ENCODE assay signal across 20 cellular contexts in the genomic region with DNA sequence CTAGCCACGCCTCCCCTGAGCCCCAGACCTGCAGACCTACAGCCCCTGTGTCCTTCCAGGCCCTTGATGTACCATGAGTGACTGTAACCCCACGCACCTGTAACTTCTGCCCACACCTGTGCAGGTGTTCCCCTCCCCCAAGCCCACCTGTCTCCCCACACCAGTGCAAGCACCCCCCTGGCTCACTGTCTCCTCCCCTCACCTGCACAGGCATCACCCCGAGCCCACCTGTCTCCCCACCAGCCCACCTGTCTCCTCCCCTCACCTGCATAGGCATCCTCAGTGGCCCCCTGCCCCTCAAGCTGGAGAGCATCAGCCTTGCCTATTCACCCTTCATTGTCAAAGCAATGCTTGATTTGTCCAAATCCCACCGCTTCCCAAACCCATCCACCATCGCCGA. TPM values are rescaled to one million over a fixed set of nuclear protein-coding genes. Genes with fewer than 3 reads are reported as not detected.
DNase-seq lines count a peak whose midpoint lies in the region; ATAC-seq, FAIRE-seq and TF ChIP-seq lines count a peak whose summit lies in the region.
"Had no signal": no experiment of that assay in that cellular context is flagged by ENCODE, and none has a peak within 500 bp of the region (broad histone marks: within the 10 kb centered on the region; RNA-seq: fewer than 3 reads in every experiment).

No MANE protein-coding gene starts in this region.

- peaks cover 7% of the 10 kb centered on the region for H3K23me2 ChIP-seq in H9 (ENCODE audit: insufficient read length, low read depth, low read length, poor library complexity, severe bottlenecking)
- H3K23me2 ChIP-seq in H1 (ENCODE audit: low read depth, low read length): peaks cover 10% of the 10 kb centered on the region; the same call in 1 of the 2 replicates

- H3K9ac ChIP-seq in H9 (ENCODE audit: extremely low read depth, insufficient read length, low read length) (no peak overlapping the region), H1 (replicated peaks in 1 of 4; ENCODE audit: extremely low read depth in 1 of 4, low read depth in 3 of 4, low read length in 3 of 4) (no peak overlapping the region)
- H3K9ac ChIP-seq: GM23248 had no signal

- H4K20me1 ChIP-seq in H9 (ENCODE audit: control insufficient read depth, insufficient read depth, insufficient read length): no peaks in the 10 kb centered on the region
- peaks cover 0 to 6% of the 10 kb centered on the region in 2 experiments for H4K20me1 ChIP-seq in H1 (replicated peaks in 1 of 2; ENCODE audit: control insufficient read depth in 1 of 2, insufficient read depth in 2 of 2, low read length in 2 of 2)

- no peak overlapping the region for H3K14ac ChIP-seq in H9 (ENCODE audit: insufficient read depth, low read length)
- no peak overlapping the region for H3K14ac ChIP-seq in H1 (ENCODE audit: insufficient read length)

- POLR2A ChIA-PET in H1 (lab: Charles Lee; ENCODE audit: partially characterized antibody): no interaction called here

- TF ChIP-seq RAD21 in H1 (IDR thresholded peaks at IDR 0.05 in 1 of 2, conservative IDR thresholded peaks at IDR 0.05 in 1 of 2; ENCODE audit: low read depth in 2 of 2, low read length in 2 of 2): no peak

- TF ChIP-seq CTCF in H9 (conservative IDR thresholded peaks at IDR 0.05): no peak
- TF ChIP-seq CTCF in H1 (IDR thresholded peaks at IDR 0.05; ENCODE audit: control extremely low read depth in 1 of 3, insufficient read depth in 1 of 3, low read depth in 1 of 3, low read length in 3 of 3): no peak
- TF ChIP-seq CTCF in chondrocyte (IDR thresholded peaks at IDR 0.05): no peak

- H3K4me1 ChIP-seq in H9 (ENCODE audit: insufficient read depth, low read length) (no peaks in the 10 kb centered on the region), H1 (replicated peaks in 1 of 4; ENCODE audit: control insufficient read depth in 3 of 4, insufficient read depth in 4 of 4, low read length in 3 of 4) (peaks cover 0 to 19% (median 6%) of the 10 kb centered on the region in 4 experiments; a peak in 6 of 7 replicates)

- no peak overlapping the region for H3K27ac ChIP-seq in H9 (ENCODE audit: insufficient read length, low read depth, low read length)
- no peak overlapping the region for H3K27ac ChIP-seq in H1 (ENCODE audit: low read depth, low read length)
- H3K27ac ChIP-seq: A549, GM23248 had no signal

- H3K4me3 ChIP-seq in H1 (ENCODE audit: extremely low read depth in 1 of 4, insufficient read depth in 2 of 4, low read depth in 3 of 4, low read length in 4 of 4): no peak overlapping the region
- H3K4me3 ChIP-seq: A549, GM23248 had no signal

- no peaks in the 10 kb centered on the region for H3K27me3 Mint-ChIP-seq in activated T-cell treated with anti-CD3 and anti-CD28 coated beads, Interleukin-2, amount 50 U/mL, for 72 hours (ENCODE audit: low read depth)
- H3K27me3 Mint-ChIP-seq in H9 (ENCODE audit: low read depth): peaks cover 29% of the 10 kb centered on the region
- H3K27me3 Mint-ChIP-seq in chondrocyte (ENCODE audit: low read depth): peaks cover 13% of the 10 kb centered on the region

- TF ChIP-seq POLR2A in H1 (IDR thresholded peaks at IDR 0.05; ENCODE audit: control extremely low read depth in 1 of 2, low read depth in 2 of 2, low read length in 2 of 2): no peak

- H3T11ph ChIP-seq in H9 (ENCODE audit: low read length): no peak overlapping the region

- H3K4me1 Mint-ChIP-seq in activated T-cell treated with anti-CD3 and anti-CD28 coated beads, Interleukin-2, amount 50 U/mL, for 72 hours (ENCODE audit: low read depth): peaks cover 13% of the 10 kb centered on the region
- H3K4me1 Mint-ChIP-seq in H9: peaks cover 2 to 46% of the 10 kb centered on the region in 2 experiments
- H3K4me1 Mint-ChIP-seq in stimulated activated effector memory CD8-positive, alpha-beta T cell treated with anti-CD3 and anti-CD28 coated beads, Interleukin-12 subunit alpha, Interleukin-12 subunit beta, amount 100 ng/mL, for 72 hours: peaks cover 32% of the 10 kb centered on the region
- peaks cover 13% of the 10 kb centered on the region for H3K4me1 Mint-ChIP-seq in chondrocyte (ENCODE audit: low read depth)

- no peak overlapping the region for H3K4me3 Mint-ChIP-seq in activated T-cell treated with anti-CD3 and anti-CD28 coated beads, Interleukin-2, amount 50 U/mL, for 72 hours
- H3K4me3 Mint-ChIP-seq in H9 (no peak overlapping the region), chondrocyte (ENCODE audit: unreplicated experiment) (no peak overlapping the region)
- no peak overlapping the region for H3K4me3 Mint-ChIP-seq in stimulated activated effector memory CD8-positive, alpha-beta T cell treated with anti-CD3 and anti-CD28 coated beads, Interleukin-12 subunit alpha, Interleukin-12 subunit beta, amount 100 ng/mL, for 72 hours

- H3K56ac ChIP-seq in H9 (ENCODE audit: insufficient read length, low read depth, low read length): no peak overlapping the region
- no peak overlapping the region for H3K56ac ChIP-seq in H1 (replicated peaks; ENCODE audit: insufficient read length, low read depth, low read length)

- H4K8ac ChIP-seq in H9 (replicated peaks; ENCODE audit: insufficient read length, low read depth, low read length) (no peak overlapping the region), H1 (ENCODE audit: extremely low read depth, insufficient read depth, low read length) (no peak overlapping the region)

- H2BK20ac ChIP-seq in H9 (ENCODE audit: low read depth, low read length, poor library complexity, severe bottlenecking): no peak overlapping the region
- H2BK20ac ChIP-seq in H1 (ENCODE audit: low read length): no peak overlapping the region

- H2BK12ac ChIP-seq in H9 (ENCODE audit: insufficient read length, low read depth, low read length): no peak overlapping the region
- no peak overlapping the region for H2BK12ac ChIP-seq in H1 (ENCODE audit: low read depth, low read length)

- H4K91ac ChIP-seq in H9 (ENCODE audit: insufficient read length, low read depth, low read length) (no peak overlapping the region), H1 (replicated peaks; ENCODE audit: insufficient read length, low read length) (peak overlapping the region; percentile 40)

- no peak overlapping the region for H2BK5ac ChIP-seq in H9 (ENCODE audit: insufficient read length, low read length)
- no peak overlapping the region for H2BK5ac ChIP-seq in H1 (ENCODE audit: low read depth, low read length)

- H3K79me2 ChIP-seq in H9 (ENCODE audit: insufficient read depth, low read length): no peaks in the 10 kb centered on the region
- no peaks in the 10 kb centered on the region for H3K79me2 ChIP-seq in H1 (ENCODE audit: control insufficient read depth in 1 of 2, insufficient read depth in 2 of 2, low read length in 2 of 2)

- H2BK15ac ChIP-seq in H9 (ENCODE audit: low read depth, low read length) (no peak overlapping the region), H1 (ENCODE audit: low read length) (no peak overlapping the region)

- WGBS in H9 (ENCODE audit: extremely low coverage, insufficient read length, low lambda C conversion rate): no CpG with 5 or more reads among the region's 6 CpGs
- WGBS in H1 (ENCODE audit: extremely low coverage in 1 of 2, insufficient coverage in 1 of 2, insufficient read length in 1 of 2, insufficient replicate concordance in 2 of 2, low coverage in 1 of 2, low lambda C conversion rate in 2 of 2, missing lambda C conversion rate in 1 of 2), 2 experiments: 93% methylated on average over 6 of the region's 6 CpGs; no CpG with 5 or more reads in 1 of the 2 experiments

- peaks cover 0 to 5% of the 10 kb centered on the region in 2 donors for H3K9me3 Mint-ChIP-seq in activated T-cell treated with anti-CD3 and anti-CD28 coated beads, Interleukin-2, amount 50 U/mL, for 72 hours
- H3K9me3 Mint-ChIP-seq in H9 (peaks cover 6% of the 10 kb centered on the region in 2 experiments; a peak in 4 of 5 replicates), chondrocyte (ENCODE audit: low read depth) (peaks cover 4% of the 10 kb centered on the region)
- H3K9me3 Mint-ChIP-seq in stimulated activated effector memory CD8-positive, alpha-beta T cell treated with anti-CD3 and anti-CD28 coated beads, Interleukin-12 subunit alpha, Interleukin-12 subunit beta, amount 100 ng/mL, for 72 hours: no peaks in the 10 kb centered on the region
- H3K9me3 Mint-ChIP-seq: IgD-negative memory B cell had no signal

- H3K23ac ChIP-seq in H9 (ENCODE audit: insufficient read length, low read depth, low read length): no peak overlapping the region
- H3K23ac ChIP-seq in H1 (ENCODE audit: insufficient read length): no peak overlapping the region

- CTCF ChIA-PET in H1 (lab: Charles Lee; ENCODE audit: partially characterized antibody): interaction anchor here (0.6 to 4.5 kb wide), 13 partner anchors 9 to 482 kb away, joined by 3 to 36 read pairs (median 6); a partner anchor contains a TSS

- H3K36me3 ChIP-seq in H1 (ENCODE audit: control insufficient read depth in 2 of 4, insufficient read depth in 4 of 4, low read length in 3 of 4): no peaks in the 10 kb centered on the region

- H3K36me3 Mint-ChIP-seq in activated T-cell treated with anti-CD3 and anti-CD28 coated beads, Interleukin-2, amount 50 U/mL, for 72 hours (ENCODE audit: insufficient read depth in 2 of 2): peaks cover 1 to 2% of the 10 kb centered on the region in 2 donors
- H3K36me3 Mint-ChIP-seq in H9 (ENCODE audit: insufficient read depth in 1 of 3, low read depth in 3 of 3) (peaks cover 4 to 7% (median 5%) of the 10 kb centered on the region in 3 experiments; a peak in 5 of 7 replicates), chondrocyte (ENCODE audit: low read depth) (peaks cover 4% of the 10 kb centered on the region)
- peaks cover 47% of the 10 kb centered on the region for H3K36me3 Mint-ChIP-seq in stimulated activated effector memory CD8-positive, alpha-beta T cell treated with anti-CD3 and anti-CD28 coated beads, Interleukin-12 subunit alpha, Interleukin-12 subunit beta, amount 100 ng/mL, for 72 hours
- H3K36me3 Mint-ChIP-seq: CD4-positive, CD25-positive, alpha-beta regulatory T cell had no signal

- H3K79me1 ChIP-seq in H9 (ENCODE audit: insufficient read depth, low read depth, low read length, poor library complexity, severe bottlenecking) (no peaks in the 10 kb centered on the region), H1 (ENCODE audit: low read depth, low read length) (0 out of 2 replicates have a peak, but pooled peaks cover under 1% of the 10 kb centered on the region)

- H3K9me3 ChIP-seq in H9 (ENCODE audit: control insufficient read depth, low read depth, low read length) (no peaks in the 10 kb centered on the region), H1 (ENCODE audit: insufficient read depth in 2 of 2, low read depth in 1 of 2, low read length in 1 of 2) (peaks cover 0 to 7% of the 10 kb centered on the region in 2 experiments; a peak in 1 of 4 replicates)

- DNase-seq in activated T-cell treated with anti-CD3 and anti-CD28 coated beads, Interleukin-2, amount 50 U/mL, for 72 hours: no peak
- DNase-seq in activated T-cell treated with anti-CD3 and anti-CD28 coated beads for 4 hours: no peak
- peak; percentile 20 for DNase-seq in H9
- no peak for DNase-seq in H1 (ENCODE audit: low read depth in 1 of 2, low spot score in 2 of 2)
- no peak for DNase-seq in stimulated activated effector memory CD8-positive, alpha-beta T cell treated with anti-CD3 and anti-CD28 coated beads, Interleukin-12 subunit alpha, Interleukin-12 subunit beta, amount 100 ng/mL, for 72 hours (ENCODE audit: low spot score in 2 of 2)
- no peak for DNase-seq in amygdala (lab: John Stamatoyannopoulos, UW)
- no peak for DNase-seq in hypothalamus (lab: John Stamatoyannopoulos, UW)
- no peak for DNase-seq in chondrocyte (ENCODE audit: low spot score)
- DNase-seq: CD4-positive, CD25-positive, alpha-beta regulatory T cell; COR-L47; DMS79; GM23248; NCI-H1105; NCI-H146; NCI-H2029; NCI-H82; SIG-M5 had no signal

- no peak for FAIRE-seq in H1 (lab: Jason Lieb, UNC)
- FAIRE-seq: A549 had no signal

- H3K27ac Mint-ChIP-seq in activated T-cell treated with anti-CD3 and anti-CD28 coated beads, Interleukin-2, amount 50 U/mL, for 72 hours: peak overlapping the region; percentile 48
- H3K27ac Mint-ChIP-seq in H9: peak overlapping the region in 1 of 3 experiments; percentile 40; a peak in 1 of 7 replicates
- peak overlapping the region; percentile 89 for H3K27ac Mint-ChIP-seq in stimulated activated effector memory CD8-positive, alpha-beta T cell treated with anti-CD3 and anti-CD28 coated beads, Interleukin-12 subunit alpha, Interleukin-12 subunit beta, amount 100 ng/mL, for 72 hours
- no peak overlapping the region for H3K27ac Mint-ChIP-seq in chondrocyte (ENCODE audit: unreplicated experiment)

- no peak overlapping the region for H3K4ac ChIP-seq in H9 (ENCODE audit: low read depth, low read length)
- H3K4ac ChIP-seq in H1 (replicated peaks; ENCODE audit: insufficient read length, low read depth, low read length): no peak overlapping the region

- H3K18ac ChIP-seq in H9 (ENCODE audit: insufficient read length, low read depth, low read length): no peak overlapping the region
- H3K18ac ChIP-seq in H1 (ENCODE audit: extremely low read depth, low read length): no peak overlapping the region

- H4K5ac ChIP-seq in H9 (ENCODE audit: insufficient read length, low read depth, low read length) (no peak overlapping the region), H1 (ENCODE audit: insufficient read length, low read depth, low read length) (no peak overlapping the region)

- H2AFZ ChIP-seq in H9 (ENCODE audit: low read length) (no peak overlapping the region), H1 (ENCODE audit: low read length) (no peak overlapping the region)
- H2AFZ ChIP-seq: GM23248 had no signal

- no peak overlapping the region for H2BK120ac ChIP-seq in H9 (ENCODE audit: low read depth, low read length, poor library complexity, severe bottlenecking)
- no peak overlapping the region for H2BK120ac ChIP-seq in H1 (replicated peaks; ENCODE audit: low read depth, low read length)

- H3K27me3 ChIP-seq in H9 (ENCODE audit: insufficient read depth, low read length): no peaks in the 10 kb centered on the region
- H3K27me3 ChIP-seq in H1 (replicated peaks in 1 of 4; ENCODE audit: control insufficient read depth in 3 of 4, extremely low read depth in 1 of 4, insufficient read depth in 3 of 4, low read length in 3 of 4): peaks cover 0 to 5% (median 0%) of the 10 kb centered on the region in 4 experiments; a peak in 3 of 7 replicates

- TF ChIP-seq EP300 in H1 (IDR thresholded peaks at IDR 0.05; ENCODE audit: borderline replicate concordance in 1 of 2, low read depth in 2 of 2, low read length in 2 of 2): no peak

- H3K4me2 ChIP-seq in H9 (ENCODE audit: insufficient read depth, insufficient read length, low read length) (no peak overlapping the region), H1 (ENCODE audit: insufficient read depth in 1 of 2, low read depth in 2 of 2, low read length in 2 of 2) (no peak overlapping the region)
- H3K4me2 ChIP-seq: A549 had no signal

- H2AK5ac ChIP-seq in H9 (ENCODE audit: insufficient read length, low read length): no peak overlapping the region
- H2AK5ac ChIP-seq in H1 (ENCODE audit: low read depth, low read length): no peak overlapping the region

- no peak for ATAC-seq in activated T-cell treated with anti-CD3 and anti-CD28 coated beads, Interleukin-2, amount 50 U/mL, for 72 hours (replicated peaks in 1 of 2)
- no peak for ATAC-seq in stimulated activated effector memory CD8-positive, alpha-beta T cell treated with anti-CD3 and anti-CD28 coated beads, Interleukin-12 subunit alpha, Interleukin-12 subunit beta, amount 100 ng/mL, for 72 hours
- ATAC-seq: HCT116 had no signal

RNA-seq across cellular contexts. Expression of a gene that starts 32.3 kb away (rescaled TPM):
- 10 to 100 TPM; 88.7 to 99.0 TPM for total RNA-seq in activated T-cell treated with anti-CD3 and anti-CD28 coated beads, Interleukin-2, amount 50 U/mL, for 72 hours
- total RNA-seq in H9 (2021): 69.7 and 78.2 TPM in 2 replicates
- total RNA-seq in H1 (2021; fragmentation: NEBNext Ultra II Directional; extraction: Animal tissue kit (Norgen Biotek cat#: 25700)): 70.3 and 73.2 TPM in 2 replicates
- 12.1 and 19.2 TPM in 2 replicates for polyA plus RNA-seq in H1 (2011; rRNA removed)
- 17.0 TPM for polyA plus RNA-seq in H1 (2011; cell fraction: cytosol; rRNA removed)
- 42.7 TPM for polyA plus RNA-seq in H1 (2011; cell fraction: nucleus; rRNA removed)
- 44.2 to 48.4 TPM (median 46.4 TPM) in 4 replicates for polyA plus RNA-seq in H1 (2012, experiment 1 of 2)
- polyA plus RNA-seq in H1 (2012, experiment 2 of 2): 35.2 TPM
- 47.2 TPM for polyA plus RNA-seq in H1 (2013, experiment 1 of 2)
- 44.5 TPM for polyA plus RNA-seq in H1 (2013, experiment 2 of 2)
- polyA minus RNA-seq in H1 (2011; rRNA and poly(A)+ RNA removed): 6.4 and 11.1 TPM in 2 replicates
- polyA minus RNA-seq in H1 (2011; cell fraction: cytosol; rRNA and poly(A)+ RNA removed): 19.7 TPM
- 18.5 TPM for polyA minus RNA-seq in H1 (2011; cell fraction: nucleus; rRNA and poly(A)+ RNA removed)
- 32.1 to 38.4 TPM (median 36.7 TPM) in 3 replicates for total RNA-seq in chondrocyte
